Comparison of ENCODE assay signal across 10 cellular contexts in genomic region chr17:2777242-2777867, GRCh38. TPM values are rescaled to one million over a fixed set of nuclear protein-coding genes. Genes with fewer than 3 reads are reported as not detected.
DNase-seq lines count a peak whose midpoint lies in the region; ATAC-seq, FAIRE-seq and TF ChIP-seq lines count a peak whose summit lies in the region.
"Had no signal": no experiment of that assay in that cellular context is flagged by ENCODE, and none has a peak within 500 bp of the region (broad histone marks: within the 10 kb centered on the region; RNA-seq: fewer than 3 reads in every experiment).

No MANE protein-coding gene starts in this region.

- no peaks in the 10 kb centered on the region for H4K20me1 ChIP-seq in astrocyte (ENCODE audit: insufficient read depth, low read length)

- H3K36me3 ChIP-seq in H7 (replicated peaks; ENCODE audit: control insufficient read depth, insufficient read depth, low read length) (no peaks in the 10 kb centered on the region), astrocyte (ENCODE audit: insufficient read depth, low read length) (no peaks in the 10 kb centered on the region), tibial artery (no peaks in the 10 kb centered on the region)
- H3K36me3 ChIP-seq: heart left ventricle had no signal

- FAIRE-seq in astrocyte (lab: Jason Lieb, UNC) = no peak

- peaks cover 20% of the 10 kb centered on the region for H3K27me3 ChIP-seq in H7 (ENCODE audit: control insufficient read depth, insufficient read depth, low read length)
- H3K27me3 ChIP-seq in astrocyte (ENCODE audit: insufficient read depth, low read length) = peaks cover 30% of the 10 kb centered on the region
- peaks cover 0 to 73% of the 10 kb centered on the region in 2 donors for H3K27me3 ChIP-seq in tibial artery

- H3K27ac ChIP-seq in astrocyte (ENCODE audit: low read depth, low read length) (no peak overlapping the region), tibial artery (no peak overlapping the region)
- H3K27ac ChIP-seq: heart left ventricle had no signal

- peaks cover 48 to 68% (median 63%) of the 10 kb centered on the region in 3 donors for H3K27me3 Mint-ChIP-seq in CD14-positive monocyte (ENCODE audit: low read depth in 3 of 3)
- H3K27me3 Mint-ChIP-seq in astrocyte (ENCODE audit: low read depth, unreplicated experiment) = peaks cover 43% of the 10 kb centered on the region
- H3K27me3 Mint-ChIP-seq in mesothelial cell of epicardium (ENCODE audit: low read depth) = peaks cover 65% of the 10 kb centered on the region

- H3K4me3 Mint-ChIP-seq in CD14-positive monocyte (peak overlapping the region; percentile 41 to 77), astrocyte (ENCODE audit: unreplicated experiment) (peak overlapping the region; percentile 82), mesothelial cell of epicardium (peak overlapping the region; percentile 68)

- TF ChIP-seq CTCF in CD14-positive monocyte (IDR thresholded peaks at IDR 0.05) (no peak), astrocyte (IDR thresholded peaks at IDR 0.05; ENCODE audit: insufficient read depth, low read depth, low read length) (no peak), mesothelial cell of epicardium (IDR thresholded peaks at IDR 0.05; ENCODE audit: unreplicated experiment) (no peak), tibial artery (IDR thresholded peaks at IDR 0.05) (no peak)

- peak overlapping the region; percentile 84 for H3K4me3 ChIP-seq in H7 (ENCODE audit: insufficient read depth, low read depth, low read length)
- peak overlapping the region; percentile 17 for H3K4me3 ChIP-seq in astrocyte (ENCODE audit: insufficient read depth, low read depth, low read length)
- H3K4me3 ChIP-seq in tibial artery = no peak overlapping the region

- H3K27ac Mint-ChIP-seq in CD14-positive monocyte = no peak overlapping the region
- no peak overlapping the region for H3K27ac Mint-ChIP-seq in astrocyte (ENCODE audit: unreplicated experiment)
- no peak overlapping the region for H3K27ac Mint-ChIP-seq in mesothelial cell of epicardium

- H3K4me1 Mint-ChIP-seq in CD14-positive monocyte (peaks cover 8% of the 10 kb centered on the region), astrocyte (ENCODE audit: low read depth, unreplicated experiment) (peaks cover 18% of the 10 kb centered on the region), mesothelial cell of epicardium (peaks cover 3% of the 10 kb centered on the region)

- DNase-seq in CD14-positive monocyte (ENCODE audit: low spot score) = no peak
- peak; percentile 86 for DNase-seq in H7
- DNase-seq in astrocyte (ENCODE audit: low read depth) = no peak
- DNase-seq in mesothelial cell of epicardium (ENCODE audit: low spot score in 2 of 2, unreplicated experiment in 2 of 2) = peak in 1 of 2 experiments; percentile 39
- no peak for DNase-seq in T1000 (lab: John Stamatoyannopoulos, UW)
- DNase-seq in tibial artery = no peak
- DNase-seq: heart left ventricle had no signal

- H3K9me3 Mint-ChIP-seq in CD14-positive monocyte = peaks cover 0 to 8% (median 5%) of the 10 kb centered on the region in 7 donors
- peaks cover 1% of the 10 kb centered on the region for H3K9me3 Mint-ChIP-seq in astrocyte (ENCODE audit: unreplicated experiment)
- H3K9me3 Mint-ChIP-seq in mesothelial cell of epicardium = no peaks in the 10 kb centered on the region

- H3K9me3 ChIP-seq in astrocyte (ENCODE audit: insufficient read depth, low read depth, low read length) (no peaks in the 10 kb centered on the region), tibial artery (no peaks in the 10 kb centered on the region)
- H3K9me3 ChIP-seq: heart left ventricle had no signal

- peak overlapping the region; percentile 73 for H3K4me2 ChIP-seq in astrocyte (ENCODE audit: low read length)

- no peaks in the 10 kb centered on the region for H3K79me2 ChIP-seq in astrocyte (ENCODE audit: insufficient read depth, low read length)

- H3K9ac ChIP-seq in astrocyte (ENCODE audit: low read length) = no peak overlapping the region

- H3K36me3 Mint-ChIP-seq in CD14-positive monocyte (peaks cover 3 to 6% of the 10 kb centered on the region in 2 donors), astrocyte (ENCODE audit: low read depth, unreplicated experiment) (no peaks in the 10 kb centered on the region), mesothelial cell of epicardium (no peaks in the 10 kb centered on the region)

- H2AFZ ChIP-seq in astrocyte (ENCODE audit: low read depth, low read length) = peak overlapping the region; percentile 47

- ATAC-seq in GM21447 (IDR thresholded peaks at IDR 0.05; ENCODE audit: unreplicated experiment) (no peak), HG02610 (IDR thresholded peaks at IDR 0.05; ENCODE audit: unreplicated experiment) (no peak)

- peaks cover 4% of the 10 kb centered on the region for H3K4me1 ChIP-seq in astrocyte (ENCODE audit: insufficient read depth, low read length)
- peaks cover 0 to 8% (median 6%) of the 10 kb centered on the region in 4 donors for H3K4me1 ChIP-seq in tibial artery

- intact Hi-C loops in CD14-positive monocyte (cut with micrococcal nuclease) = no loop called here
- intact Hi-C loops in tibial artery (cut with DNase I; ENCODE audit: low total_unique reads) = no loop called here

RNA-seq across cellular contexts. Expression of gene RAP1GAP2, which starts 18.9 kb away (rescaled TPM):
- polyA plus RNA-seq in CD14-positive monocyte = 1 to 10 TPM; 1.5 to 6.1 TPM
- total RNA-seq in H7 (2014; rRNA removed; shearing (Covaris generic)) = 35.5 and 45.7 TPM in 2 replicates
- total RNA-seq in astrocyte (7.8 and 8.6 TPM in 2 replicates), mesothelial cell of epicardium (6.4 to 8.3 TPM (median 7.1 TPM) in 3 replicates)

RNA-seq across cellular contexts. Expression of gene CCDC92B, which starts 27.9 kb away (rescaled TPM):
- polyA plus RNA-seq in CD14-positive monocyte = not detected
- 2.5 and 3.7 TPM in 2 replicates for total RNA-seq in H7 (2014; rRNA removed; shearing (Covaris generic))
- total RNA-seq in astrocyte (0.29 and 0.36 TPM in 2 replicates), mesothelial cell of epicardium (0.47 to 0.62 TPM (median 0.58 TPM) in 3 replicates)
- total RNA-seq: NCI-H460 had no signal

Comparison
In these comparisons a context has a peak if more than half of its experiments do, and no peak if none do; other contexts are left out.
1. H3K4me3 ChIP-seq: peak in H7 (single experiment) and astrocyte (single experiment); none in tibial artery (0 of 2).
2. Peak in every context shown above with its lines, with median percentiles within 50 percentile points of each other: H3K4me3 Mint-ChIP-seq.